10 cellular contexts compared by ENCODE assay signal in the genomic region with DNA sequence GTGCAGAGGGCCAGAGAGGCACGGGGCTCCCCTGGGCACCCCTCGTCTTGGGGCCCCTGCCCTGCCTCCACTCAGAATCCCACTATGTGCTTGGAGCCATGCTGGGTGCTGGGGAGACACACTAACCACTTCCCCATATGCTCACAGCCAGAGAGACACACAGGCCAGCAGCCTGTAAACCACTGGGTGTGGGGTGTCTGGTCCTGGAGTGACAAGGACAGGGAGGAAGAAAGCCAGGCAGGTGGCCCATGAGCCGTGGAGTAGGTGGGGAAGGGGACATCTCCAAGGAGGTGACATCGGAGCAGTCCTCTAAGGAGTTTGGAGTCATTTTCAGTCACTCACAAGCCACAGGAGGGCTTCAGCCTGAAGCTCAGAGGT. TPM values are rescaled to one million over a fixed set of nuclear protein-coding genes. Genes with fewer than 3 reads are reported as not detected.
DNase-seq lines count a peak whose midpoint lies in the region; ATAC-seq, FAIRE-seq and TF ChIP-seq lines count a peak whose summit lies in the region.
"Had no signal": no experiment of that assay in that cellular context is flagged by ENCODE, and none has a peak within 500 bp of the region (broad histone marks: within the 10 kb centered on the region; RNA-seq: fewer than 3 reads in every experiment).

No MANE protein-coding gene starts in this region.

- no peaks in the 10 kb centered on the region for H3K4me1 Mint-ChIP-seq in CD4-positive, alpha-beta memory T cell

- H3K79me2 ChIP-seq in ACC112 (ENCODE audit: control insufficient read depth, insufficient read depth, low read length, unreplicated experiment): no peaks in the 10 kb centered on the region

- no peak for TF ChIP-seq CTCF in Peyer's patch (IDR thresholded peaks at IDR 0.05)
- TF ChIP-seq CTCF in foreskin keratinocyte (conservative IDR thresholded peaks at IDR 0.05): no peak
- no peak for TF ChIP-seq CTCF in ovary (IDR thresholded peaks at IDR 0.05)

- TF ChIP-seq EP300 in ovary (IDR thresholded peaks at IDR 0.05): no peak

- H3K4me3 ChIP-seq in ACC112 (ENCODE audit: low read depth, low read length) (no peak overlapping the region), Peyer's patch (no peak overlapping the region), ovary (peak overlapping the region; percentile 16)
- no peak overlapping the region for H3K4me3 ChIP-seq in CD4-positive, alpha-beta memory T cell (ENCODE audit: low read length in 2 of 2)

- H3K27ac ChIP-seq in ACC112 (ENCODE audit: low read depth, low read length) (peak overlapping the region; percentile 80), Peyer's patch (peak overlapping the region; percentile 57 to 90 (median 68)), foreskin keratinocyte (peak overlapping the region; percentile 35), ovary (peak overlapping the region; percentile 61 to 90)
- no peak overlapping the region for H3K27ac ChIP-seq in CD4-positive, alpha-beta memory T cell (ENCODE audit: low read depth, low read length)

- peaks cover 23 to 46% of the 10 kb centered on the region in 2 donors for H3K36me3 Mint-ChIP-seq in CD4-positive, alpha-beta memory T cell

- no peak for ATAC-seq in foreskin keratinocyte

- 60 to 70% (median 69%) methylated on average over 4 of the region's 4 CpGs for WGBS in ovary, 3 donors

- H3K9me3 Mint-ChIP-seq in CD4-positive, alpha-beta memory T cell: peaks cover 6 to 42% (median 28%) of the 10 kb centered on the region in 8 donors

- no peak overlapping the region for H3K27ac Mint-ChIP-seq in CD4-positive, alpha-beta memory T cell

- CTCF ChIA-PET in CD4-positive, alpha-beta memory T cell (lab: Charles Lee; ENCODE audit: partially characterized antibody): no interaction called here

- TF ChIP-seq POLR2A in Peyer's patch (IDR thresholded peaks at IDR 0.05): no peak
- TF ChIP-seq POLR2A in ovary (IDR thresholded peaks at IDR 0.05): no peak
- TF ChIP-seq POLR2A in GM12892 (IDR thresholded peaks at IDR 0.05; ENCODE audit: low read depth, low read length): no peak

- H3K9me3 ChIP-seq in Peyer's patch: peaks cover 0 to 6% (median 2%) of the 10 kb centered on the region in 4 donors
- H3K9me3 ChIP-seq in ovary: no peaks in the 10 kb centered on the region
- H3K9me3 ChIP-seq in CD4-positive, alpha-beta memory T cell (ENCODE audit: control insufficient read depth in 1 of 2, low read length in 2 of 2): peaks cover 0 to 7% of the 10 kb centered on the region in 2 donors

- no peaks in the 10 kb centered on the region for H3K27me3 Mint-ChIP-seq in CD4-positive, alpha-beta memory T cell

- no peak overlapping the region for H3K4me3 Mint-ChIP-seq in CD4-positive, alpha-beta memory T cell
- H3K4me3 Mint-ChIP-seq: central memory CD8-positive, alpha-beta T cell had no signal

- DNase-seq in Peyer's patch (no peak), foreskin keratinocyte (no peak), ovary (peak in 1 of 5 donors; percentile 45), NCI-H748 treated with DMSO at 0.1 percent for 48 hours (lab: John Stamatoyannopoulos, UW) (no peak), DMS53 treated with DMSO at 0.1 percent for 48 hours (lab: John Stamatoyannopoulos, UW; ENCODE audit: unreplicated experiment) (no peak), GM12892 (ENCODE audit: insufficient read length) (no peak)
- no peak for DNase-seq in CD4-positive, alpha-beta memory T cell
- DNase-seq: NCI-H2029 treated with DMSO at 0.1 percent for 48 hours had no signal

- FAIRE-seq in GM12892 (lab: Jason Lieb, UNC): no peak

- no peaks in the 10 kb centered on the region for H3K36me3 ChIP-seq in ACC112 (ENCODE audit: insufficient read depth, low read length)
- H3K36me3 ChIP-seq in Peyer's patch: no peaks in the 10 kb centered on the region
- H3K36me3 ChIP-seq in ovary: no peaks in the 10 kb centered on the region
- no peaks in the 10 kb centered on the region for H3K36me3 ChIP-seq in CD4-positive, alpha-beta memory T cell (ENCODE audit: insufficient read depth, low read length)

- intact Hi-C loops in ovary (cut with DNase I): loop anchor here in 2 of 4 donors (2.0 to 5.0 kb wide), 2 partner anchors 56 to 58 kb away; partner anchors contain the start of gene CDKN1C (in 1 of the 2)
- intact Hi-C loops in CD4-positive, alpha-beta memory T cell (cut with micrococcal nuclease): no loop called here

- H3K27me3 ChIP-seq in ACC112 (ENCODE audit: insufficient read depth, low read length) (peaks cover 3% of the 10 kb centered on the region; the same call in 1 of the 2 replicates), Peyer's patch (no peaks in the 10 kb centered on the region), foreskin keratinocyte (peaks cover 6% of the 10 kb centered on the region), ovary (no peaks in the 10 kb centered on the region)
- H3K27me3 ChIP-seq in CD4-positive, alpha-beta memory T cell (ENCODE audit: insufficient read depth, low read length): no peaks in the 10 kb centered on the region

- peak overlapping the region; percentile 48 for H2AFZ ChIP-seq in ACC112 (ENCODE audit: low read length, unreplicated experiment)

- H3K4me1 ChIP-seq in ACC112 (ENCODE audit: control insufficient read depth, insufficient read depth, low read length, unreplicated experiment) (peaks cover 21% of the 10 kb centered on the region), Peyer's patch (peaks cover 0 to 17% (median 0%) of the 10 kb centered on the region in 4 donors), foreskin keratinocyte (peaks cover 13% of the 10 kb centered on the region), ovary (ENCODE audit: insufficient read depth) (peaks cover 18% of the 10 kb centered on the region)
- no peaks in the 10 kb centered on the region for H3K4me1 ChIP-seq in CD4-positive, alpha-beta memory T cell (ENCODE audit: insufficient read depth, low read length)

- POLR2A ChIA-PET in CD4-positive, alpha-beta memory T cell (lab: Charles Lee; ENCODE audit: partially characterized antibody): no interaction called here

RNA-seq across cellular contexts. Expression of gene CDKN1C, which starts 58.9 kb away (rescaled TPM):
- 10 to 100 TPM in 2 of 4 donors, 1 to 10 TPM in 2; 6.1 to 22.3 (median 11.1) TPM for total RNA-seq in Peyer's patch
- total RNA-seq in foreskin keratinocyte: 2.4 and 3.2 TPM in 2 replicates
- 2.6 and 2.8 TPM in 2 replicates for polyA plus RNA-seq in foreskin keratinocyte
- 100 to 1,000 TPM; 158 to 363 (median 236) TPM for total RNA-seq in ovary
- 100 to 1,000 TPM in 1 of 2 donors, 10 to 100 TPM in 1; 72.3 to 142 TPM for polyA plus RNA-seq in ovary
- not detected for polyA plus RNA-seq in GM12892 (2012; ENCODE audit: missing spikeins)
- total RNA-seq in CD4-positive, alpha-beta memory T cell: 1 to 10 TPM; 4.9 to 6.1 TPM
- under 1 TPM; 0.10 to 0.73 TPM for polyA plus RNA-seq in CD4-positive, alpha-beta memory T cell

Comparison
In these comparisons a context has a peak if more than half of its experiments do, and no peak if none do; other contexts are left out.
1. RNA of gene CDKN1C, which starts 58.9 kb away (total RNA-seq): 158 to 363 TPM in ovary; 6.1 to 22.3 TPM in Peyer's patch, 4.9 to 6.1 TPM in CD4-positive, alpha-beta memory T cell and 2.4 to 3.2 TPM in foreskin keratinocyte; every median in the first group is over 4 times any median in the second.